Comparison of ENCODE assay signal across 1 cellular context in genomic region chr3:169387751-169388696, GRCh38.
TF ChIP-seq lines count a peak whose summit lies in the region.

No MANE protein-coding gene starts in this region.

TF ChIP-seq in GM23338, 12 proteins besides CTCF, POLR2A, EP300 and RAD21 (continued from another document):
- TF ChIP-seq ZNF462 (CRISPR knock-in tag; IDR thresholded peaks at IDR 0.05) (no peak), EZH2phosphoT487 (IDR thresholded peaks at IDR 0.05; ENCODE audit: unreplicated experiment) (no peak), EZH2 (IDR thresholded peaks at IDR 0.05; ENCODE audit: low read depth, unreplicated experiment) (no peak)
